Comparison of ENCODE assay signal across 9 cellular contexts in genomic region chr7:101216001-101216859, GRCh38. TPM values are rescaled to one million over a fixed set of nuclear protein-coding genes. Genes with fewer than 3 reads are reported as not detected.
DNase-seq lines count a peak whose midpoint lies in the region; ATAC-seq lines count a peak whose summit lies in the region.
"Had no signal": no experiment of that assay in that cellular context is flagged by ENCODE, and none has a peak within 500 bp of the region (broad histone marks: within the 10 kb centered on the region; RNA-seq: fewer than 3 reads in every experiment).

No MANE protein-coding gene starts in this region.

- CTCF ChIA-PET in activated CD8-positive, alpha-beta T cell treated with anti-CD3 and anti-CD28 coated beads, Interleukin-2, amount 10 ng/mL, durations not matched to agents 7 days and 5 days (lab: Charles Lee) = interaction anchor here (0.6 to 5.0 kb wide), 9 partner anchors 16 to 510 kb away, joined by 3 to 64 read pairs (median 8); partner anchors contain the start of genes FIS1 and POP7

- DNase-seq in Right ventricle myocardium superior (peak; percentile 66), left ventricle myocardium superior (no peak), NCI-H187 (lab: John Stamatoyannopoulos, UW) (no peak)
- no peak for DNase-seq in activated CD8-positive, alpha-beta T cell treated with anti-CD3 and anti-CD28 coated beads, Interleukin-2, amount 10 ng/mL, durations not matched to agents 7 days and 5 days

- ATAC-seq in Right ventricle myocardium superior (ENCODE audit: poor library complexity) (peak; percentile 2), left ventricle myocardium superior (no peak), HG02642 (IDR thresholded peaks at IDR 0.05; ENCODE audit: poor library complexity, unreplicated experiment) (no peak), HG03159 (IDR thresholded peaks at IDR 0.05; ENCODE audit: unreplicated experiment) (no peak)
- no peak for ATAC-seq in activated CD8-positive, alpha-beta T cell treated with anti-CD3 and anti-CD28 coated beads, Interleukin-2, amount 10 ng/mL, durations not matched to agents 7 days and 5 days

- peaks cover 27% of the 10 kb centered on the region for H3K4me1 Mint-ChIP-seq in activated CD8-positive, alpha-beta T cell treated with anti-CD3 and anti-CD28 coated beads, Interleukin-2, amount 10 ng/mL, durations not matched to agents 7 days and 5 days (ENCODE audit: low read depth)

- H3K4me1 ChIP-seq in iPS-18a (ENCODE audit: control insufficient read depth, low read depth, low read length) = no peaks in the 10 kb centered on the region
- peaks cover 6 to 47% (median 41%) of the 10 kb centered on the region in 5 donors for H3K4me1 ChIP-seq in subcutaneous abdominal adipose tissue (ENCODE audit: control insufficient read depth in 5 of 5, insufficient read depth in 5 of 5, low read length in 5 of 5)

- no peaks in the 10 kb centered on the region for H3K27me3 Mint-ChIP-seq in activated CD8-positive, alpha-beta T cell treated with anti-CD3 and anti-CD28 coated beads, Interleukin-2, amount 10 ng/mL, durations not matched to agents 7 days and 5 days (ENCODE audit: low read depth)

- peaks cover 20% of the 10 kb centered on the region for H3K36me3 Mint-ChIP-seq in activated CD8-positive, alpha-beta T cell treated with anti-CD3 and anti-CD28 coated beads, Interleukin-2, amount 10 ng/mL, durations not matched to agents 7 days and 5 days (ENCODE audit: low read depth)

- H3K36me3 ChIP-seq in iPS-18a (ENCODE audit: control insufficient read depth, low read depth, low read length) (peaks cover 4% of the 10 kb centered on the region), subcutaneous abdominal adipose tissue (ENCODE audit: control insufficient read depth in 5 of 5, insufficient read depth in 5 of 5, low read length in 5 of 5) (peaks cover 0 to 37% (median 24%) of the 10 kb centered on the region in 5 donors)

- H3K27ac ChIP-seq in iPS-18a (ENCODE audit: low read length) (no peak overlapping the region), subcutaneous abdominal adipose tissue (ENCODE audit: low read depth, low read length) (peak overlapping the region; percentile 96)

- no peaks in the 10 kb centered on the region for H3K9me3 ChIP-seq in iPS-18a (ENCODE audit: control insufficient read depth, low read depth, low read length)
- no peaks in the 10 kb centered on the region for H3K9me3 ChIP-seq in subcutaneous abdominal adipose tissue (ENCODE audit: control insufficient read depth in 5 of 5, low read length in 5 of 5)

- POLR2A ChIA-PET in activated CD8-positive, alpha-beta T cell treated with anti-CD3 and anti-CD28 coated beads, Interleukin-2, amount 10 ng/mL, durations not matched to agents 7 days and 5 days (lab: Charles Lee) = interaction anchor here (2.4 kb wide), 1 partner anchor 28 kb away, joined by 20 read pairs; the partner anchor contains the start of gene FIS1

- intact Hi-C loops in Right ventricle myocardium superior (cut with DNase I) (loop anchor here (10.0 kb wide), 1 partner anchor 69 kb away; no protein-coding TSS in a partner anchor), left ventricle myocardium superior (cut with micrococcal nuclease) (no loop called here)

- H3K4me3 Mint-ChIP-seq in activated CD8-positive, alpha-beta T cell treated with anti-CD3 and anti-CD28 coated beads, Interleukin-2, amount 10 ng/mL, durations not matched to agents 7 days and 5 days = peak overlapping the region; percentile 96

- peak overlapping the region; percentile 82 for H3K27ac Mint-ChIP-seq in activated CD8-positive, alpha-beta T cell treated with anti-CD3 and anti-CD28 coated beads, Interleukin-2, amount 10 ng/mL, durations not matched to agents 7 days and 5 days

- H3K4me3 ChIP-seq in iPS-18a (ENCODE audit: low read length) (peak overlapping the region; percentile 85), subcutaneous abdominal adipose tissue (ENCODE audit: low read depth in 1 of 5, low read length in 5 of 5) (peak overlapping the region; percentile 76 to 94 (median 84))

- no peaks in the 10 kb centered on the region for H3K9me3 Mint-ChIP-seq in activated CD8-positive, alpha-beta T cell treated with anti-CD3 and anti-CD28 coated beads, Interleukin-2, amount 10 ng/mL, durations not matched to agents 7 days and 5 days (ENCODE audit: insufficient read depth)

- H3K9ac ChIP-seq in iPS-18a (ENCODE audit: low read length) = peak overlapping the region; percentile 70
- peak overlapping the region; percentile 56 to 94 (median 77) for H3K9ac ChIP-seq in subcutaneous abdominal adipose tissue (ENCODE audit: low read length in 5 of 5)

- H3K27me3 ChIP-seq in iPS-18a (ENCODE audit: control insufficient read depth, insufficient read depth, low read length) (no peaks in the 10 kb centered on the region), subcutaneous abdominal adipose tissue (ENCODE audit: control insufficient read depth in 5 of 5, insufficient read depth in 4 of 5, low read length in 5 of 5) (no peaks in the 10 kb centered on the region)

RNA-seq across cellular contexts. Expression of gene PLOD3, which starts 1.2 kb away (rescaled TPM):
- 39.0 TPM for total RNA-seq in Right ventricle myocardium superior
- 43.0 TPM for total RNA-seq in left ventricle myocardium superior
- 10 to 100 TPM; 51.1 to 58.1 TPM for total RNA-seq in activated CD8-positive, alpha-beta T cell treated with anti-CD3 and anti-CD28 coated beads, Interleukin-2, amount 10 ng/mL, durations not matched to agents 7 days and 5 days

RNA-seq across cellular contexts. Expression of gene ZNHIT1, which starts 1.7 kb away (rescaled TPM):
- 58.2 TPM for total RNA-seq in Right ventricle myocardium superior
- 55.8 TPM for total RNA-seq in left ventricle myocardium superior
- total RNA-seq in activated CD8-positive, alpha-beta T cell treated with anti-CD3 and anti-CD28 coated beads, Interleukin-2, amount 10 ng/mL, durations not matched to agents 7 days and 5 days = 10 to 100 TPM; 56.1 to 58.4 TPM

RNA-seq across cellular contexts. Expression of gene MOGAT3, which starts 15.4 kb away (rescaled TPM):
- total RNA-seq in Right ventricle myocardium superior = not detected
- not detected for total RNA-seq in left ventricle myocardium superior
- not detected for total RNA-seq in activated CD8-positive, alpha-beta T cell treated with anti-CD3 and anti-CD28 coated beads, Interleukin-2, amount 10 ng/mL, durations not matched to agents 7 days and 5 days
- total RNA-seq: dermis microvascular lymphatic vessel endothelial cell had no signal

RNA-seq across cellular contexts. Expression of gene CLDN15, which starts 21.4 kb away (rescaled TPM):
- 2.2 TPM for total RNA-seq in Right ventricle myocardium superior
- total RNA-seq in left ventricle myocardium superior = 3.8 TPM
- 10 to 100 TPM; 19.6 to 21.2 TPM for total RNA-seq in activated CD8-positive, alpha-beta T cell treated with anti-CD3 and anti-CD28 coated beads, Interleukin-2, amount 10 ng/mL, durations not matched to agents 7 days and 5 days

RNA-seq across cellular contexts. Expression of gene FIS1, which starts 28.7 kb away (rescaled TPM):
- total RNA-seq in Right ventricle myocardium superior (336 TPM), left ventricle myocardium superior (326 TPM)
- total RNA-seq in activated CD8-positive, alpha-beta T cell treated with anti-CD3 and anti-CD28 coated beads, Interleukin-2, amount 10 ng/mL, durations not matched to agents 7 days and 5 days = 100 to 1,000 TPM; 103 to 108 TPM
